Comparison of ENCODE assay signal across 1 cellular context in the genomic region with DNA sequence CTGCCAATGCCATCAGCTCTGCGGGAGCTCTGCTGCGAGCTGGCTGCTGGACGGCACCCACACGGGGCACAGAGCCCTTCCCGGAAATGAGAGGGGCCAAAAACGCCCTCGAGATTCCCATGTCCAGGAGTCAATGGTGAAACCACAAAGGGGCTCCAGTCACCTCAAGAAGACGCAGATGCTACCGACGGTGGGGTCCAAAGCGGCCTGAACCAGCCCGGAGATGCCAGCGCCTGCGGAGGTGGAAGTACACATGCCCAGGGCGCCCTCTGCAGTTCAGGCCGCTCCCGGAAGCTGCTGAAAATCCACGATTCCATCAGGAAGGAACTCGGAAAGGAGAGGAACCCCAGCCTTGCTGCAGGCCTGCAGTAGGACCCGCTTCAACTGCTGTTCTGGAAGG.
TF ChIP-seq lines count a peak whose summit lies in the region.

No MANE protein-coding gene starts in this region.

TF ChIP-seq in HepG2, 621 proteins besides CTCF, POLR2A, EP300 and RAD21 (continued from another document):
- no peak for TF ChIP-seq ZNF746 (CRISPR knock-in tag; IDR thresholded peaks at IDR 0.05)
- 0 out of 2 replicates have a peak, but pooled peaks have one; percentile 40 for TF ChIP-seq GABPB1 (CRISPR knock-in tag; IDR thresholded peaks at IDR 0.05)
- TF ChIP-seq RORA (CRISPR knock-in tag; IDR thresholded peaks at IDR 0.05): no peak
- TF ChIP-seq SRF (IDR thresholded peaks at IDR 0.05; ENCODE audit: low read depth, low read length): no peak
- no peak for TF ChIP-seq CBFB (CRISPR knock-in tag; IDR thresholded peaks at IDR 0.05)
- TF ChIP-seq, protein P1, sequence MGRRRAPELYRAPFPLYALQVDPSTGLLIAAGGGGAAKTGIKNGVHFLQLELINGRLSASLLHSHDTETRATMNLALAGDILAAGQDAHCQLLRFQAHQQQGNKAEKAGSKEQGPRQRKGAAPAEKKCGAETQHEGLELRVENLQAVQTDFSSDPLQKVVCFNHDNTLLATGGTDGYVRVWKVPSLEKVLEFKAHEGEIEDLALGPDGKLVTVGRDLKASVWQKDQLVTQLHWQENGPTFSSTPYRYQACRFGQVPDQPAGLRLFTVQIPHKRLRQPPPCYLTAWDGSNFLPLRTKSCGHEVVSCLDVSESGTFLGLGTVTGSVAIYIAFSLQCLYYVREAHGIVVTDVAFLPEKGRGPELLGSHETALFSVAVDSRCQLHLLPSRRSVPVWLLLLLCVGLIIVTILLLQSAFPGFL (CRISPR knock-in tag; IDR thresholded peaks at IDR 0.05): no peak
- no peak for TF ChIP-seq ZNF180 (CRISPR knock-in tag; IDR thresholded peaks at IDR 0.05; ENCODE audit: borderline replicate concordance, low read depth)
- no peak for TF ChIP-seq NFRKB (IDR thresholded peaks at IDR 0.05)
- no peak for TF ChIP-seq HMGA1 (CRISPR knock-in tag; conservative IDR thresholded peaks at IDR 0.05)
- TF ChIP-seq ZC3H13 (CRISPR knock-in tag; IDR thresholded peaks at IDR 0.05): no peak
